ENCODE assay signal across 27 cellular contexts in genomic region chr6:17967668-17968067, GRCh38. TPM values are rescaled to one million over a fixed set of nuclear protein-coding genes. Genes with fewer than 3 reads are reported as not detected.
A peak's percentile ranks its signal among the peaks of the same experiment; 100 is the strongest.
DNase-seq lines count a peak whose midpoint lies in the region; ATAC-seq, FAIRE-seq and TF ChIP-seq lines count a peak whose summit lies in the region.
"Had no signal": no experiment of that assay in that cellular context is flagged by ENCODE, and none has a peak within 500 bp of the region (broad histone marks: within the 10 kb centered on the region; RNA-seq: fewer than 3 reads in every experiment).

No MANE protein-coding gene starts in this region.

- H3K27ac Mint-ChIP-seq in GM23338, result peak overlapping the region; percentile 31; the same call in 1 of the 2 replicates
- H3K27ac Mint-ChIP-seq: activated naive CD8-positive, alpha-beta T cell treated with anti-CD3 and anti-CD28 coated beads, Interleukin-2, amount 10 ng/mL, durations not matched to agents 7 days and 5 days; memory B cell; stimulated activated naive B cell treated with anti-CD40 and anti-IgM and Interleukin-4, amounts not matched to agents 10 μg/mL and 1 μg/mL and 100 μg/mL, for 72 hours had no signal

- H3K4me1 Mint-ChIP-seq in GM23338, result peaks cover 27% of the 10 kb centered on the region
- H3K4me1 Mint-ChIP-seq: activated naive CD8-positive, alpha-beta T cell treated with anti-CD3 and anti-CD28 coated beads, Interleukin-2, amount 10 ng/mL, durations not matched to agents 7 days and 5 days had no signal

- intact Hi-C loops in psoas muscle (cut with DNase I), result loop anchor here in 1 of 2 donors (5.0 kb wide), 1 partner anchor 35 kb away; no protein-coding TSS in a partner anchor

- no peak for FAIRE-seq in keratinocyte (lab: Jason Lieb, UNC)
- FAIRE-seq: frontal cortex had no signal

- no peaks in the 10 kb centered on the region for H3K27me3 Mint-ChIP-seq in GM23338 (ENCODE audit: insufficient read depth, low read depth, poor library complexity)
- H3K27me3 Mint-ChIP-seq: stimulated activated naive B cell treated with anti-CD40 and anti-IgM and Interleukin-4, amounts not matched to agents 10 μg/mL and 1 μg/mL and 100 μg/mL, for 72 hours had no signal

- H3K4me1 ChIP-seq in GM23338 (ENCODE audit: insufficient read depth) (peaks cover 19% of the 10 kb centered on the region), SJSA1 (replicated peaks) (peaks cover 92% of the 10 kb centered on the region), keratinocyte (ENCODE audit: control insufficient read depth, extremely low read depth, insufficient read depth, low read length) (peaks cover 68% of the 10 kb centered on the region), psoas muscle (peaks cover 81% of the 10 kb centered on the region)

- TF ChIP-seq CTCF in GM23338 (conservative IDR thresholded peaks at IDR 0.05; ENCODE audit: low read depth in 2 of 2) (no peak), keratinocyte (optimal IDR thresholded peaks at IDR 0.05 in 1 of 3, IDR thresholded peaks at IDR 0.05 in 1 of 3, conservative IDR thresholded peaks at IDR 0.05 in 1 of 3; ENCODE audit: extremely low read depth in 1 of 3, insufficient read depth in 2 of 3, low read length in 3 of 3) (no peak), psoas muscle (IDR thresholded peaks at IDR 0.05) (no peak)

- H3K9me3 Mint-ChIP-seq in GM23338, result no peaks in the 10 kb centered on the region
- H3K9me3 Mint-ChIP-seq: activated naive CD8-positive, alpha-beta T cell treated with anti-CD3 and anti-CD28 coated beads, Interleukin-2, amount 10 ng/mL, durations not matched to agents 7 days and 5 days; memory B cell; stimulated activated naive B cell treated with anti-CD40 and anti-IgM and Interleukin-4, amounts not matched to agents 10 μg/mL and 1 μg/mL and 100 μg/mL, for 72 hours had no signal

- H3K27ac ChIP-seq in GM23338 (ENCODE audit: low read depth) (no peak overlapping the region), SJSA1 (peak overlapping the region; percentile 51), keratinocyte (ENCODE audit: control insufficient read depth, insufficient read depth, low read length) (peak overlapping the region; percentile 78), psoas muscle (peak overlapping the region; percentile 52)
- H3K27ac ChIP-seq: esophagus squamous epithelium, Peyer's patch, prostate gland had no signal

- no peak overlapping the region for H3K4me3 Mint-ChIP-seq in GM23338
- H3K4me3 Mint-ChIP-seq: activated naive CD8-positive, alpha-beta T cell treated with anti-CD3 and anti-CD28 coated beads, Interleukin-2, amount 10 ng/mL, durations not matched to agents 7 days and 5 days; memory B cell; stimulated activated naive B cell treated with anti-CD40 and anti-IgM and Interleukin-4, amounts not matched to agents 10 μg/mL and 1 μg/mL and 100 μg/mL, for 72 hours had no signal

- H3K4me3 ChIP-seq in GM23338 (no peak overlapping the region), SJSA1 (no peak overlapping the region), keratinocyte (ENCODE audit: control insufficient read depth in 2 of 3, extremely low read depth in 1 of 3, insufficient read depth in 2 of 3, low read depth in 1 of 3, low read length in 3 of 3) (no peak overlapping the region), psoas muscle (no peak overlapping the region)
- H3K4me3 ChIP-seq: esophagus squamous epithelium, HAP-1, Peyer's patch, prostate gland had no signal

- ATAC-seq in GM23338 (peak; percentile 30; the same call in 2 of the 3 replicates), psoas muscle (no peak), GM18867 (IDR thresholded peaks at IDR 0.05; ENCODE audit: unreplicated experiment) (no peak)
- ATAC-seq: left colon; stimulated activated naive B cell treated with anti-CD40 and anti-IgM and Interleukin-4, amounts not matched to agents 10 μg/mL and 1 μg/mL and 100 μg/mL, for 72 hours had no signal

- H3K36me3 ChIP-seq in GM23338 (ENCODE audit: insufficient read depth), result no peaks in the 10 kb centered on the region
- peaks cover 4% of the 10 kb centered on the region; the same call in 1 of the 2 replicates for H3K36me3 ChIP-seq in SJSA1
- H3K36me3 ChIP-seq in keratinocyte (ENCODE audit: control insufficient read depth in 2 of 2, extremely low read depth in 1 of 2, insufficient read depth in 2 of 2, low read length in 2 of 2), result peaks cover 0 to 12% of the 10 kb centered on the region in 2 experiments
- H3K36me3 ChIP-seq in psoas muscle (ENCODE audit: insufficient read depth in 1 of 2, low read depth in 1 of 2), result no peaks in the 10 kb centered on the region
- H3K36me3 ChIP-seq: esophagus squamous epithelium, Peyer's patch, prostate gland had no signal

- H2AFZ ChIP-seq in GM23338 (no peak overlapping the region), keratinocyte (ENCODE audit: control insufficient read depth, low read length) (no peak overlapping the region)

- H3K9me2 ChIP-seq in GM23338 (ENCODE audit: insufficient read depth), result no peaks in the 10 kb centered on the region

- H3K9ac ChIP-seq in keratinocyte (ENCODE audit: control insufficient read depth, extremely low read depth, insufficient read depth, low read length), result no peak overlapping the region

- H4K20me1 ChIP-seq in GM23338 (replicated peaks; ENCODE audit: insufficient read depth), result peaks cover 13% of the 10 kb centered on the region; the same call in 1 of the 2 replicates
- peaks cover 14% of the 10 kb centered on the region for H4K20me1 ChIP-seq in keratinocyte (ENCODE audit: control insufficient read depth, extremely low read depth, insufficient read depth, low read length)

- no peak for DNase-seq in GM23338 (ENCODE audit: low spot score)
- DNase-seq in SJSA1 (ENCODE audit: low read depth in 1 of 2, low spot score in 2 of 2), result no peak
- DNase-seq in keratinocyte (ENCODE audit: low read depth, low spot score), result no peak
- no peak for DNase-seq in psoas muscle
- no peak for DNase-seq in amniotic stem cell (lab: John Stamatoyannopoulos, UW)
- no peak for DNase-seq in activated CD4-positive, alpha-beta T cell treated with anti-CD3 and anti-CD28 coated beads for 1 hour
- DNase-seq in NCI-H1105 (lab: John Stamatoyannopoulos, UW), result no peak
- DNase-seq: activated effector memory CD4-positive, alpha-beta T cell treated with anti-CD3 and anti-CD28 coated beads, Interleukin-2, amount 50 U/mL, for 16 hours; activated naive CD8-positive, alpha-beta T cell treated with anti-CD3 and anti-CD28 coated beads, Interleukin-2, amount 10 ng/mL, durations not matched to agents 7 days and 5 days; activated T-cell treated with anti-CD3 and anti-CD28 coated beads for 4 hours; dermis blood vessel endothelial cell; DMS53; esophagus squamous epithelium; hypothalamus; left colon; NCI-H2107; NCI-H446; NCI-H774; Peyer's patch; SIG-M5; stimulated activated naive B cell treated with anti-CD40 and anti-IgM and Interleukin-4, amounts not matched to agents 10 μg/mL and 1 μg/mL and 100 μg/mL, for 72 hours; SW 1271 had no signal

- peaks cover 2% of the 10 kb centered on the region for H3K9me1 ChIP-seq in keratinocyte (ENCODE audit: control insufficient read depth, extremely low read depth, insufficient read depth, low read length)

- WGBS in psoas muscle, 3 donors, result 63 to 76% (median 68%) methylated on average over 2 of the region's 2 CpGs

- dilution Hi-C loops in keratinocyte (cut with MboI; ENCODE audit: extremely low pct_ligation_motif_present, low sequenced_read_pairs), result no loop called here

- H3K27me3 ChIP-seq in GM23338 (ENCODE audit: insufficient read depth) (no peaks in the 10 kb centered on the region), SJSA1 (replicated peaks) (no peaks in the 10 kb centered on the region), keratinocyte (ENCODE audit: control insufficient read depth, extremely low read depth, insufficient read depth, low read length) (no peaks in the 10 kb centered on the region), psoas muscle (ENCODE audit: insufficient read depth in 3 of 3, low read length in 2 of 3) (no peaks in the 10 kb centered on the region)
- H3K27me3 ChIP-seq: esophagus squamous epithelium, Peyer's patch had no signal

- no peaks in the 10 kb centered on the region for H3K36me3 Mint-ChIP-seq in GM23338 (ENCODE audit: low read depth)
- H3K36me3 Mint-ChIP-seq: activated naive CD8-positive, alpha-beta T cell treated with anti-CD3 and anti-CD28 coated beads, Interleukin-2, amount 10 ng/mL, durations not matched to agents 7 days and 5 days; stimulated activated naive B cell treated with anti-CD40 and anti-IgM and Interleukin-4, amounts not matched to agents 10 μg/mL and 1 μg/mL and 100 μg/mL, for 72 hours had no signal

- H3K79me2 ChIP-seq in GM23338 (replicated peaks; ENCODE audit: insufficient read depth) (peaks cover 100% of the 10 kb centered on the region), keratinocyte (ENCODE audit: control insufficient read depth, insufficient read depth, low read length) (peaks cover 90% of the 10 kb centered on the region)

- H3K9me3 ChIP-seq in SJSA1 (replicated peaks) (no peaks in the 10 kb centered on the region), keratinocyte (ENCODE audit: control insufficient read depth, low read depth, low read length) (no peaks in the 10 kb centered on the region), psoas muscle (no peaks in the 10 kb centered on the region)
- H3K9me3 ChIP-seq: esophagus squamous epithelium, HAP-1, Peyer's patch, prostate gland had no signal

- H3F3A ChIP-seq in GM23338 (replicated peaks; ENCODE audit: low read depth), result no peaks in the 10 kb centered on the region

- no peak overlapping the region for H3K4me2 ChIP-seq in GM23338
- peak overlapping the region; percentile 51 for H3K4me2 ChIP-seq in keratinocyte (ENCODE audit: control insufficient read depth, extremely low read depth, insufficient read depth, low read depth, low read length)

RNA-seq across cellular contexts. Expression of gene KIF13A, which starts 19.8 kb away (rescaled TPM):
- total RNA-seq in GM23338 (2014; rRNA removed; shearing (Covaris generic)), result 28.2 and 32.8 TPM in 2 replicates
- polyA plus RNA-seq in GM23338 (2016; fragmentation: Nextera tagmentation; extraction: Ambion mirVana) (8.4 and 11.4 TPM in 2 replicates), keratinocyte (90.1 to 106 TPM (median 96.2 TPM) in 3 replicates), psoas muscle (10 to 100 TPM; 17.0 to 75.0 (median 27.7) TPM)
- 31.5 and 52.7 TPM in 2 replicates for total RNA-seq in SJSA1 (2014; rRNA removed; shearing (Covaris generic))
- 40.6 TPM for polyA plus RNA-seq in keratinocyte (2011; ENCODE audit: low read depth)
- 81.7 and 104 TPM in 2 replicates for polyA plus RNA-seq in keratinocyte (2011; cell fraction: cytosol; rRNA removed)
- 149 and 161 TPM in 2 replicates for polyA plus RNA-seq in keratinocyte (2011; cell fraction: nucleus; rRNA removed)
- 51.2 and 90.2 TPM in 2 replicates for polyA plus RNA-seq in keratinocyte (2012; ENCODE audit: low replicate concordance)
- 87.5 to 126 TPM (median 106 TPM) in 3 replicates for polyA minus RNA-seq in keratinocyte
- polyA minus RNA-seq in keratinocyte (2011; cell fraction: cytosol; rRNA and poly(A)+ RNA removed), result 73.3 TPM
- 171 and 308 TPM in 2 replicates for polyA minus RNA-seq in keratinocyte (2011; cell fraction: nucleus; rRNA and poly(A)+ RNA removed)
- total RNA-seq in psoas muscle, result 10 to 100 TPM; 62.0 to 80.2 (median 75.0) TPM
